9 cellular contexts compared by ENCODE assay signal in genomic region chr11:562046-562645, GRCh38. TPM values are rescaled to one million over a fixed set of nuclear protein-coding genes. Genes with fewer than 3 reads are reported as not detected.
A peak's percentile ranks its signal among the peaks of the same experiment; 100 is the strongest.
DNase-seq lines count a peak whose midpoint lies in the region; ATAC-seq, FAIRE-seq and TF ChIP-seq lines count a peak whose summit lies in the region.
"Had no signal": no experiment of that assay in that cellular context is flagged by ENCODE, and none has a peak within 500 bp of the region (broad histone marks: within the 10 kb centered on the region; RNA-seq: fewer than 3 reads in every experiment).

No MANE protein-coding gene starts in this region.

- peak overlapping the region; percentile 91 for H3K4me3 Mint-ChIP-seq in activated CD4-positive, alpha-beta T cell treated with anti-CD3 and anti-CD28 coated beads, Interleukin-2, amount 10 ng/mL, durations not matched to agents 7 days and 5 days

- H4K20me1 ChIP-seq in SU-DHL-6 (ENCODE audit: low read depth, low read length), result no peaks in the 10 kb centered on the region

- POLR2A ChIA-PET in activated CD4-positive, alpha-beta T cell treated with anti-CD3 and anti-CD28 coated beads, Interleukin-2, amount 10 ng/mL, durations not matched to agents 7 days and 5 days (lab: Charles Lee), result no interaction called here

- DNase-seq in activated CD4-positive, alpha-beta T cell treated with anti-CD3 and anti-CD28 coated beads, Interleukin-2, amount 10 ng/mL, durations not matched to agents 7 days and 5 days, result no peak
- no peak for DNase-seq in activated CD4-positive, alpha-beta T cell treated with anti-CD3 and anti-CD28 coated beads for 1 hour
- DNase-seq in small intestine (no peak), dermis blood vessel endothelial cell (no peak), COLO668 (lab: John Stamatoyannopoulos, UW; ENCODE audit: unreplicated experiment) (no peak)

- H3K4me1 Mint-ChIP-seq in activated CD4-positive, alpha-beta T cell treated with anti-CD3 and anti-CD28 coated beads, Interleukin-2, amount 10 ng/mL, durations not matched to agents 7 days and 5 days, result peaks cover 20% of the 10 kb centered on the region

- H3K79me2 ChIP-seq in SU-DHL-6 (ENCODE audit: insufficient read depth, low read length), result no peaks in the 10 kb centered on the region; the same call in 1 of the 2 replicates

- H3K9me2 ChIP-seq in SU-DHL-6 (replicated peaks; ENCODE audit: insufficient read depth, low read length), result no peaks in the 10 kb centered on the region

- WGBS in small intestine, 3 donors, result 91 to 94% (median 93%) methylated on average over 21 to 29 of the region's 29 CpGs

- H3K4me3 ChIP-seq in SU-DHL-6 (ENCODE audit: insufficient read depth, low read length, poor library complexity, severe bottlenecking) (peak overlapping the region; percentile 87), iPS-18a (ENCODE audit: low read length) (peak overlapping the region; percentile 57), small intestine (ENCODE audit: low read depth in 1 of 2, low read length in 2 of 2) (peak overlapping the region in 1 of 2 donors; percentile 92)

- no peak for TF ChIP-seq CTCF in SU-DHL-6 (IDR thresholded peaks at IDR 0.05; ENCODE audit: insufficient read depth, low read length, poor library complexity, severe bottlenecking)

- H2AFZ ChIP-seq in SU-DHL-6 (ENCODE audit: low read depth, low read length, severe bottlenecking), result no peak overlapping the region

- H3K27me3 Mint-ChIP-seq in activated CD4-positive, alpha-beta T cell treated with anti-CD3 and anti-CD28 coated beads, Interleukin-2, amount 10 ng/mL, durations not matched to agents 7 days and 5 days, result peaks cover 10% of the 10 kb centered on the region

- H3K27me3 ChIP-seq in SU-DHL-6 (ENCODE audit: low read length) (no peaks in the 10 kb centered on the region), iPS-18a (ENCODE audit: control insufficient read depth, insufficient read depth, low read length) (peaks cover 35% of the 10 kb centered on the region), small intestine (ENCODE audit: control insufficient read depth in 2 of 2, insufficient read depth in 2 of 2, low read length in 2 of 2) (no peaks in the 10 kb centered on the region)

- no peak overlapping the region for H3K27ac Mint-ChIP-seq in activated CD4-positive, alpha-beta T cell treated with anti-CD3 and anti-CD28 coated beads, Interleukin-2, amount 10 ng/mL, durations not matched to agents 7 days and 5 days

- peaks cover 6% of the 10 kb centered on the region for H3K36me3 Mint-ChIP-seq in activated CD4-positive, alpha-beta T cell treated with anti-CD3 and anti-CD28 coated beads, Interleukin-2, amount 10 ng/mL, durations not matched to agents 7 days and 5 days (ENCODE audit: low read depth)

- peaks cover 5% of the 10 kb centered on the region for H3K4me1 ChIP-seq in iPS-18a (ENCODE audit: control insufficient read depth, low read depth, low read length)
- no peaks in the 10 kb centered on the region for H3K4me1 ChIP-seq in small intestine (ENCODE audit: control insufficient read depth in 2 of 2, insufficient read depth in 1 of 2, low read depth in 1 of 2, low read length in 1 of 2)

- H3K9ac ChIP-seq in SU-DHL-6 (ENCODE audit: low read length) (peak overlapping the region; percentile 74; the same call in 1 of the 2 replicates), iPS-18a (ENCODE audit: low read length) (no peak overlapping the region)

- H3K9me3 Mint-ChIP-seq in activated CD4-positive, alpha-beta T cell treated with anti-CD3 and anti-CD28 coated beads, Interleukin-2, amount 10 ng/mL, durations not matched to agents 7 days and 5 days, result no peaks in the 10 kb centered on the region

- H3K36me3 ChIP-seq in SU-DHL-6 (ENCODE audit: low read length), result no peaks in the 10 kb centered on the region
- H3K36me3 ChIP-seq in iPS-18a (ENCODE audit: control insufficient read depth, low read depth, low read length), result no peaks in the 10 kb centered on the region
- H3K36me3 ChIP-seq in small intestine (ENCODE audit: control insufficient read depth in 2 of 2, insufficient read depth in 2 of 2, low read length in 2 of 2), result peaks cover 0 to 7% of the 10 kb centered on the region in 2 donors

- H3K9me3 ChIP-seq in SU-DHL-6 (ENCODE audit: insufficient read depth, low read length) (no peaks in the 10 kb centered on the region), iPS-18a (ENCODE audit: control insufficient read depth, low read depth, low read length) (no peaks in the 10 kb centered on the region), small intestine (ENCODE audit: control insufficient read depth, low read depth) (no peaks in the 10 kb centered on the region)
- H3K9me3 ChIP-seq: mucosa of descending colon had no signal

- no peak for ATAC-seq in GM21367 (IDR thresholded peaks at IDR 0.05; ENCODE audit: unreplicated experiment)

- CTCF ChIA-PET in activated CD4-positive, alpha-beta T cell treated with anti-CD3 and anti-CD28 coated beads, Interleukin-2, amount 10 ng/mL, durations not matched to agents 7 days and 5 days (lab: Charles Lee), result interaction anchor here (0.5 kb wide), 1 partner anchor 87 kb away, joined by 3 read pairs; no protein-coding TSS in a partner anchor

- H3K4me2 ChIP-seq in SU-DHL-6 (ENCODE audit: low read depth, low read length, poor library complexity, severe bottlenecking), result peak overlapping the region; percentile 65

- FAIRE-seq in small intestine (lab: Jason Lieb, UNC), result no peak

- 0 out of 2 replicates have a peak, but pooled peaks cover 3% of the 10 kb centered on the region for H3F3A ChIP-seq in SU-DHL-6 (ENCODE audit: insufficient read depth)

- H3K27ac ChIP-seq in SU-DHL-6 (ENCODE audit: low read depth, low read length) (no peak overlapping the region), iPS-18a (ENCODE audit: low read length) (no peak overlapping the region), small intestine (ENCODE audit: low read depth in 1 of 2, low read length in 1 of 2) (peak overlapping the region; percentile 96 to 100)

RNA-seq across cellular contexts. Expression of gene RASSF7, which starts 1.4 kb away (rescaled TPM):
- 10 to 100 TPM; 30.7 to 38.1 TPM for total RNA-seq in activated CD4-positive, alpha-beta T cell treated with anti-CD3 and anti-CD28 coated beads, Interleukin-2, amount 10 ng/mL, durations not matched to agents 7 days and 5 days
- 100 to 1,000 TPM in 2 of 3 donors, 10 to 100 TPM in 1; 71.5 to 174 (median 169) TPM for polyA plus RNA-seq in small intestine
- 21.3 and 25.2 TPM in 2 replicates for total RNA-seq in dermis blood vessel endothelial cell

RNA-seq across cellular contexts. Expression of gene LMNTD2, which starts 1.6 kb away (rescaled TPM):
- total RNA-seq in activated CD4-positive, alpha-beta T cell treated with anti-CD3 and anti-CD28 coated beads, Interleukin-2, amount 10 ng/mL, durations not matched to agents 7 days and 5 days, result 1 to 10 TPM; 3.4 to 4.8 TPM
- 10 to 100 TPM in 2 of 3 donors, 1 to 10 TPM in 1; 4.7 to 26.4 (median 18.6) TPM for polyA plus RNA-seq in small intestine
- 1.3 and 2.6 TPM in 2 replicates for total RNA-seq in dermis blood vessel endothelial cell

RNA-seq across cellular contexts. Expression of gene PHRF1, which starts 14.1 kb away (rescaled TPM):
- total RNA-seq in activated CD4-positive, alpha-beta T cell treated with anti-CD3 and anti-CD28 coated beads, Interleukin-2, amount 10 ng/mL, durations not matched to agents 7 days and 5 days, result 10 to 100 TPM; 46.8 to 48.6 TPM
- 10 to 100 TPM; 14.6 to 25.0 (median 22.1) TPM for polyA plus RNA-seq in small intestine
- total RNA-seq in dermis blood vessel endothelial cell, result 27.7 and 31.4 TPM in 2 replicates

RNA-seq across cellular contexts. Expression of gene LRRC56, which starts 24.8 kb away (rescaled TPM):
- 1 to 10 TPM; 2.0 to 2.1 TPM for total RNA-seq in activated CD4-positive, alpha-beta T cell treated with anti-CD3 and anti-CD28 coated beads, Interleukin-2, amount 10 ng/mL, durations not matched to agents 7 days and 5 days
- 1 to 10 TPM in 1 of 3 donors, under 1 TPM in 2; 0.54 to 1.2 (median 0.89) TPM for polyA plus RNA-seq in small intestine
- total RNA-seq in dermis blood vessel endothelial cell, result 0.56 and 0.68 TPM in 2 replicates

RNA-seq across cellular contexts. Expression of gene HRAS, which starts 26.8 kb away (rescaled TPM):
- total RNA-seq in activated CD4-positive, alpha-beta T cell treated with anti-CD3 and anti-CD28 coated beads, Interleukin-2, amount 10 ng/mL, durations not matched to agents 7 days and 5 days, result 10 to 100 TPM; 51.7 to 63.5 TPM
- polyA plus RNA-seq in small intestine, result 100 to 1,000 TPM in 2 of 3 donors, 10 to 100 TPM in 1; 57.0 to 142 (median 128) TPM
- 51.6 and 70.2 TPM in 2 replicates for total RNA-seq in dermis blood vessel endothelial cell

Comparison
In these comparisons a context has a peak if more than half of its experiments do, and no peak if none do; other contexts are left out.
1. H3K27ac ChIP-seq: peak in small intestine (2 of 2); none in SU-DHL-6 (single experiment) and iPS-18a (single experiment).